In genomic region chr3:179697933-179698332, GRCh38 we compare ENCODE assay signal across 14 cellular contexts.
"Had no signal": no experiment of that assay in that cellular context is flagged by ENCODE, and none has a peak within 500 bp of the region (broad histone marks: within the 10 kb centered on the region; RNA-seq: fewer than 3 reads in every experiment).

No MANE protein-coding gene starts in this region.

- H3K36me3 ChIP-seq: left lung, thyroid gland, WERI-Rb-1 had no signal

- H3K27ac Mint-ChIP-seq: activated naive CD4-positive, alpha-beta T cell treated with anti-CD3 and anti-CD28 coated beads, Interleukin-2, amount 50 U/mL, for 72 hours; activated T-helper 1 cell treated with anti-CD3 and anti-CD28 coated beads, Interleukin-12 subunit alpha, Interleukin-12 subunit beta, Interleukin-2, Interleukin-4 antibody, amounts not matched to agents 30 ng/mL and 10 ng/mL and 1 ng/mL, durations not matched to agents 14 hours and 24 hours and 36 hours had no signal

- H3K9me3 ChIP-seq: left lung, thyroid gland had no signal

- H3K9me3 Mint-ChIP-seq: activated naive CD4-positive, alpha-beta T cell treated with anti-CD3 and anti-CD28 coated beads, Interleukin-2, amount 50 U/mL, for 72 hours; activated T-helper 1 cell treated with anti-CD3 and anti-CD28 coated beads, Interleukin-12 subunit alpha, Interleukin-12 subunit beta, Interleukin-2, Interleukin-4 antibody, amounts not matched to agents 30 ng/mL and 10 ng/mL and 1 ng/mL, durations not matched to agents 14 hours and 24 hours and 36 hours had no signal

- ATAC-seq: activated naive CD4-positive, alpha-beta T cell treated with anti-CD3 and anti-CD28 coated beads, Interleukin-2, amount 50 U/mL, for 72 hours; left lung had no signal

- H3K27ac ChIP-seq: left lung, thyroid gland, WERI-Rb-1 had no signal

- DNase-seq: activated CD4-positive, alpha-beta T cell treated with anti-CD3 and anti-CD28 coated beads, Interleukin-2, amount 50 U/mL, for 4 hours; activated gamma-delta T cell treated with Interleukin-2 at 50 U/mL for 16 hours; cerebellar nuclear complex; effector memory CD4-positive, alpha-beta T cell; hippocampal formation; left lung; midbrain; stimulated activated CD8-positive, alpha-beta memory T cell treated with anti-CD3 and anti-CD28 coated beads, Interleukin-4, amount 100 ng/mL, for 48 hours; stimulated activated naive CD4-positive, alpha-beta T cell treated with Interleukin-2 at 50 U/mL for 16 hours; thyroid gland; WERI-Rb-1 had no signal

- H3K4me1 ChIP-seq: thyroid gland had no signal

- FAIRE-seq: bronchial epithelial cell had no signal

- H3K27me3 ChIP-seq: left lung, thyroid gland had no signal

- H3K4me3 Mint-ChIP-seq: activated T-helper 1 cell treated with anti-CD3 and anti-CD28 coated beads, Interleukin-12 subunit alpha, Interleukin-12 subunit beta, Interleukin-2, Interleukin-4 antibody, amounts not matched to agents 30 ng/mL and 10 ng/mL and 1 ng/mL, durations not matched to agents 14 hours and 24 hours and 36 hours had no signal

- H3K4me3 ChIP-seq: left lung, thyroid gland had no signal
